ENCODE assay signal across 21 cellular contexts in genomic region chr2:69125816-69126215, GRCh38.
DNase-seq lines count a peak whose midpoint lies in the region; ATAC-seq, FAIRE-seq and TF ChIP-seq lines count a peak whose summit lies in the region.
"Had no signal": no experiment of that assay in that cellular context is flagged by ENCODE, and none has a peak within 500 bp of the region (broad histone marks: within the 10 kb centered on the region; RNA-seq: fewer than 3 reads in every experiment).

No MANE protein-coding gene starts in this region.

- H3K4me2 ChIP-seq in A549, result no peak overlapping the region
- no peak overlapping the region for H3K4me2 ChIP-seq in IMR-90 (ENCODE audit: low read depth, low read length)
- no peak overlapping the region for H3K4me2 ChIP-seq in endothelial cell of umbilical vein (ENCODE audit: insufficient read depth, low read length)

- TF ChIP-seq RAD21 in A549 (conservative IDR thresholded peaks at IDR 0.05 in 1 of 2, IDR thresholded peaks at IDR 0.05 in 1 of 2), result no peak
- no peak for TF ChIP-seq RAD21 in IMR-90 (IDR thresholded peaks at IDR 0.05; ENCODE audit: low read length)

- H3K4me1 ChIP-seq in A549 (no peaks in the 10 kb centered on the region), IMR-90 (ENCODE audit: control insufficient read depth, insufficient read depth, low read length) (peaks cover 5% of the 10 kb centered on the region), endothelial cell of umbilical vein (ENCODE audit: control insufficient read depth, extremely low read depth, insufficient read depth, low read length) (peaks cover 26% of the 10 kb centered on the region), upper lobe of left lung (no peaks in the 10 kb centered on the region)
- H3K4me1 ChIP-seq: Caco-2 had no signal

- no peak overlapping the region for H3K14ac ChIP-seq in IMR-90 (replicated peaks; ENCODE audit: low read depth, low read length)

- H3K9me3 ChIP-seq in A549, result no peaks in the 10 kb centered on the region
- H3K9me3 ChIP-seq in IMR-90 (ENCODE audit: control insufficient read depth, insufficient read depth, low read length), result no peaks in the 10 kb centered on the region
- H3K9me3 ChIP-seq in endothelial cell of umbilical vein (replicated peaks; ENCODE audit: control insufficient read depth, insufficient read depth, low read length), result no peaks in the 10 kb centered on the region
- H3K9me3 ChIP-seq in upper lobe of left lung, result no peaks in the 10 kb centered on the region
- H3K9me3 ChIP-seq: BLaER1 treated with 17β-estradiol and CSF1 and Interleukin-3, amounts not matched to agents 10 nM and 100 nM; Caco-2 had no signal

- H4K20me1 ChIP-seq in IMR-90 (ENCODE audit: insufficient read depth, low read length) (no peaks in the 10 kb centered on the region), endothelial cell of umbilical vein (replicated peaks; ENCODE audit: control insufficient read depth, extremely low read depth, insufficient read depth, low read length) (no peaks in the 10 kb centered on the region)
- H4K20me1 ChIP-seq: BLaER1 treated with 17β-estradiol and CSF1 and Interleukin-3, amounts not matched to agents 10 nM and 100 nM had no signal

- CTCF ChIA-PET in A549 (lab: Yijun Ruan, JAX), result interaction anchor here (1.2 to 1.6 kb wide), 2 partner anchors 9 to 30 kb away, joined by 3 read pairs; no protein-coding TSS in a partner anchor
- CTCF ChIA-PET in IMR-90 (lab: Yijun Ruan, JAX), result no interaction called here
- CTCF ChIA-PET in endothelial cell of umbilical vein (lab: Charles Lee), result interaction anchor here (0.8 to 0.9 kb wide), 2 partner anchors 9 to 183 kb away, joined by 3 to 4 read pairs; no protein-coding TSS in a partner anchor

- H2AK9ac ChIP-seq in IMR-90 (replicated peaks; ENCODE audit: low read depth, low read length, poor library complexity), result no peak overlapping the region

- no peak overlapping the region for H3K56ac ChIP-seq in IMR-90 (ENCODE audit: extremely low read depth, insufficient read depth, low read length)

- H3K9me1 ChIP-seq in IMR-90 (ENCODE audit: insufficient read depth, low read length) (peaks cover 22% of the 10 kb centered on the region), endothelial cell of umbilical vein (replicated peaks; ENCODE audit: control insufficient read depth, extremely low read depth, insufficient read depth, low read length) (no peaks in the 10 kb centered on the region)

- WGBS in A549 (ENCODE audit: missing lambda C conversion rate), result 95% methylated on average over 3 of the region's 3 CpGs
- WGBS in IMR-90 (ENCODE audit: extremely low coverage in 2 of 2, insufficient read length in 1 of 2), 2 experiments, result no CpG with 5 or more reads among the region's 3 CpGs
- 88 to 90% methylated on average over 3 of the region's 3 CpGs for WGBS in upper lobe of left lung, 2 donors

- H2BK20ac ChIP-seq in IMR-90 (ENCODE audit: low read depth, low read length), result no peak overlapping the region

- ATAC-seq in A549 (no peak), IMR-90 (ENCODE audit: low read depth) (no peak), upper lobe of left lung (ENCODE audit: low FRiP score in 2 of 2) (no peak)
- ATAC-seq: CD8-positive, alpha-beta T cell had no signal

- H3K36me3 ChIP-seq in IMR-90 (ENCODE audit: control insufficient read depth, insufficient read depth, low read length) (peaks cover 54% of the 10 kb centered on the region), endothelial cell of umbilical vein (ENCODE audit: control insufficient read depth in 2 of 2, extremely low read depth in 1 of 2, insufficient read depth in 2 of 2, low read length in 2 of 2) (no peaks in the 10 kb centered on the region), upper lobe of left lung (peaks cover 0 to 4% (median 0%) of the 10 kb centered on the region in 4 donors)
- H3K36me3 ChIP-seq: BLaER1 treated with 17β-estradiol and CSF1 and Interleukin-3, amounts not matched to agents 10 nM and 100 nM had no signal

- no TSS peak for BruUV-seq in IMR-90 (replicated peaks; lab: Mats Ljungman, UMichigan)
- no TSS peak for BruUV-seq in endothelial cell of umbilical vein (replicated peaks; lab: Mats Ljungman, UMichigan)

- TF ChIP-seq CTCF in A549 (IDR thresholded peaks at IDR 0.05) (no peak), IMR-90 (conservative IDR thresholded peaks at IDR 0.05; ENCODE audit: low read depth, low read length) (no peak), endothelial cell of umbilical vein (IDR thresholded peaks at IDR 0.05; ENCODE audit: extremely low read depth in 1 of 2, insufficient read depth in 1 of 2, low read depth in 1 of 2, low read length in 2 of 2) (no peak), upper lobe of left lung (IDR thresholded peaks at IDR 0.05) (no peak)

- H3K18ac ChIP-seq in IMR-90 (ENCODE audit: low read depth, low read length), result no peak overlapping the region

- FAIRE-seq in A549 (lab: Jason Lieb, UNC), result no peak
- no peak for FAIRE-seq in endothelial cell of umbilical vein (lab: Jason Lieb, UNC)
- FAIRE-seq: A204.1, D721Med, G401.6, GM12891, GM19239 had no signal

- H2AK5ac ChIP-seq in IMR-90 (ENCODE audit: low read depth, low read length), result no peak overlapping the region

- TF ChIP-seq POLR2A in A549 (IDR thresholded peaks at IDR 0.05; ENCODE audit: low read length), result no peak
- no peak for TF ChIP-seq POLR2A in IMR-90 (IDR thresholded peaks at IDR 0.05; ENCODE audit: low read depth, low read length)
- no peak for TF ChIP-seq POLR2A in endothelial cell of umbilical vein (IDR thresholded peaks at IDR 0.05; ENCODE audit: low read depth, low read length)
- TF ChIP-seq POLR2A in upper lobe of left lung (IDR thresholded peaks at IDR 0.05), result no peak

- no peak overlapping the region for H2BK120ac ChIP-seq in IMR-90 (ENCODE audit: low read depth, low read length)

- dilution Hi-C loops in IMR-90 (cut with HindIII; ENCODE audit: low sequenced_read_pairs, unreplicated experiment) (no loop called here), endothelial cell of umbilical vein (cut with MboI; ENCODE audit: extremely low pct_ligation_motif_present, low sequenced_read_pairs) (no loop called here)

- H3K4me3 ChIP-seq in A549 (no peak overlapping the region), IMR-90 (ENCODE audit: insufficient read depth, low read depth, low read length) (no peak overlapping the region), endothelial cell of umbilical vein (replicated peaks in 1 of 3; ENCODE audit: insufficient read depth in 1 of 3, low read depth in 1 of 3, low read length in 3 of 3) (no peak overlapping the region), upper lobe of left lung (no peak overlapping the region)
- H3K4me3 ChIP-seq: BLaER1 treated with 17β-estradiol and CSF1 and Interleukin-3, amounts not matched to agents 10 nM and 100 nM had no signal

- no peak overlapping the region for H4K5ac ChIP-seq in IMR-90 (ENCODE audit: low read depth, low read length)

- POLR2A ChIA-PET in A549 (lab: Yijun Ruan, JAX), result no interaction called here
- POLR2A ChIA-PET in IMR-90 (lab: Charles Lee; ENCODE audit: unreplicated experiment), result no interaction called here
- POLR2A ChIA-PET in endothelial cell of umbilical vein (lab: Charles Lee), result no interaction called here

- H3K23ac ChIP-seq in IMR-90 (ENCODE audit: low read depth, low read length), result no peak overlapping the region

- no peak overlapping the region for H4K91ac ChIP-seq in IMR-90 (ENCODE audit: insufficient read depth, low read depth, low read length)

- H3K9ac ChIP-seq in IMR-90 (ENCODE audit: low read depth, low read length), result no peak overlapping the region
- no peak overlapping the region for H3K9ac ChIP-seq in endothelial cell of umbilical vein (replicated peaks; ENCODE audit: extremely low read depth, insufficient read depth, low read length)
- H3K9ac ChIP-seq: BLaER1 treated with 17β-estradiol and CSF1 and Interleukin-3, amounts not matched to agents 10 nM and 100 nM had no signal

- H3K79me2 ChIP-seq in endothelial cell of umbilical vein (ENCODE audit: control insufficient read depth, insufficient read depth, low read length), result no peaks in the 10 kb centered on the region

- H3K4ac ChIP-seq in IMR-90 (ENCODE audit: low read depth, low read length), result no peak overlapping the region

- peaks cover 3 to 34% of the 10 kb centered on the region in 2 experiments; a peak in 3 of 4 replicates for H3K79me1 ChIP-seq in IMR-90 (ENCODE audit: low read depth in 1 of 2, low read length in 2 of 2)

- no peak overlapping the region for H2BK15ac ChIP-seq in IMR-90 (ENCODE audit: low read depth, low read length)

- no peak for DNase-seq in A549 (ENCODE audit: low read depth in 1 of 2, low spot score in 1 of 2)
- no peak for DNase-seq in IMR-90
- peak; percentile 31 for DNase-seq in endothelial cell of umbilical vein (ENCODE audit: low read depth, low spot score)
- DNase-seq in activated CD8-positive, alpha-beta memory T cell treated with anti-CD3 and anti-CD28 coated beads for 24 hours, result no peak
- no peak for DNase-seq in NCI-H345 (lab: John Stamatoyannopoulos, UW)
- no peak for DNase-seq in upper lobe of left lung
- DNase-seq: 8988T; AML-193; Caco-2; Calu3; CD4-positive, alpha-beta T cell; CD8-positive, alpha-beta T cell; DMS79 treated with DMSO at 0.1 percent for 48 hours; GF-D8 had no signal

- no peak overlapping the region for H3K27ac ChIP-seq in A549
- no peak overlapping the region for H3K27ac ChIP-seq in IMR-90 (ENCODE audit: insufficient read depth, low read length)
- H3K27ac ChIP-seq in endothelial cell of umbilical vein (ENCODE audit: insufficient read depth, low read depth, low read length), result no peak overlapping the region
- no peak overlapping the region for H3K27ac ChIP-seq in upper lobe of left lung
- H3K27ac ChIP-seq: BLaER1 treated with 17β-estradiol and CSF1 and Interleukin-3, amounts not matched to agents 10 nM and 100 nM; C4-2B had no signal

- TF ChIP-seq EP300 in A549 (IDR thresholded peaks at IDR 0.05) (no peak), upper lobe of left lung (IDR thresholded peaks at IDR 0.05) (no peak)

- no peaks in the 10 kb centered on the region for H3K27me3 ChIP-seq in IMR-90 (ENCODE audit: control insufficient read depth, insufficient read depth, low read length)
- H3K27me3 ChIP-seq in endothelial cell of umbilical vein (ENCODE audit: control insufficient read depth in 2 of 2, insufficient read depth in 2 of 2, low read length in 2 of 2), result no peaks in the 10 kb centered on the region
- H3K27me3 ChIP-seq in upper lobe of left lung, result no peaks in the 10 kb centered on the region
- H3K27me3 ChIP-seq: BLaER1 treated with 17β-estradiol and CSF1 and Interleukin-3, amounts not matched to agents 10 nM and 100 nM had no signal

- in situ Hi-C loops in IMR-90 (cut with MboI; ENCODE audit: low sequenced_read_pairs), result no loop called here

- no peak overlapping the region for H4K8ac ChIP-seq in IMR-90 (ENCODE audit: low read depth in 2 of 2, low read length in 2 of 2)

- H2AFZ ChIP-seq in IMR-90 (replicated peaks; ENCODE audit: low read length, poor library complexity) (no peak overlapping the region), endothelial cell of umbilical vein (ENCODE audit: low read depth, low read length) (no peak overlapping the region)

- H2BK5ac ChIP-seq in IMR-90 (ENCODE audit: low read depth, low read length, poor library complexity, severe bottlenecking), result no peak overlapping the region

- intact Hi-C loops in IMR-90 (cut with micrococcal nuclease) (no loop called here), endothelial cell of umbilical vein (cut with micrococcal nuclease) (no loop called here)

TF ChIP-seq in IMR-90, 13 proteins besides CTCF, POLR2A, EP300 and RAD21 (continues in another document):
- TF ChIP-seq RCOR1 (IDR thresholded peaks at IDR 0.05; ENCODE audit: insufficient replicate concordance, low read length), result no peak

TF ChIP-seq in endothelial cell of umbilical vein, 7 proteins besides CTCF, POLR2A, EP300 and RAD21:
- TF ChIP-seq MYC (IDR thresholded peaks at IDR 0.05; ENCODE audit: low read depth, low read length), result no peak
TF ChIP-seq in endothelial cell of umbilical vein: peak in this region for 0.
